ENCODE assay signal across 1 cellular context in the genomic region with DNA sequence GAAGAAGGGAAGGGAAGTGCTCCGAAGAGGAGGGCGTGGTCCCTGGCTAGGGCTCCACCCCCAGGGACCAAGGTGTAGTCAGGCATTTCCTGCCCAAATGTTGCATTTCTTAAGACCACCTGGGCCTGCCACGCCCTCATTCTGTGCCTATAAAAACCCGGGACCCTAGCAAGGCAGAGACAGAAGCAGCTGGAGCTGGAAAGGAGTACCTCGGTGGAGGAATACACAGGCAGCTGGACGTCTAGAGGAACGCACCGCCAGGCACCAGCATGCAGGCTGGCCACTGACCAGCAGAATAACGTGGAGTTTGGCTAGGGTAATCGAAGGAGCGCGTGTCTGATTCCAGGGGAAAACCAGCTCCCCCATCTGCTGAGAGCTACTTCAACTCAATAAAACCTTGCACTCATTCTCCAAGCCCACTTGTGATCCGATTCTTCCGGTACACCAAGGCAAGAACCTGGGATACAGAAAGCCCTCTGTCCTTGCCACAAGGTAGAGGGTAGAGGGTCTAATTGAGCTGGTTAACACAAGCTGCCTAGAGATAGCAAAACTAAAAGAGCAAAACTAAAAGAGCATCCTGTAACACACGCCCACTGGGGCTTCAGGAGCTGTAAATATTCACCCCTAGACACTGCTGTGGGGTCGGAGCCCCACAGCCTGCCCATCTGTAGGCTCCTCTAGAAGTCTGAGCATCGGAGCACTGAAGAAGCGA.
TF ChIP-seq lines count a peak whose summit lies in the region.

No MANE protein-coding gene starts in this region.

TF ChIP-seq in HepG2, 621 proteins besides CTCF, POLR2A, EP300 and RAD21 (continued from another document and continues in another):
- TF ChIP-seq, protein P1, sequence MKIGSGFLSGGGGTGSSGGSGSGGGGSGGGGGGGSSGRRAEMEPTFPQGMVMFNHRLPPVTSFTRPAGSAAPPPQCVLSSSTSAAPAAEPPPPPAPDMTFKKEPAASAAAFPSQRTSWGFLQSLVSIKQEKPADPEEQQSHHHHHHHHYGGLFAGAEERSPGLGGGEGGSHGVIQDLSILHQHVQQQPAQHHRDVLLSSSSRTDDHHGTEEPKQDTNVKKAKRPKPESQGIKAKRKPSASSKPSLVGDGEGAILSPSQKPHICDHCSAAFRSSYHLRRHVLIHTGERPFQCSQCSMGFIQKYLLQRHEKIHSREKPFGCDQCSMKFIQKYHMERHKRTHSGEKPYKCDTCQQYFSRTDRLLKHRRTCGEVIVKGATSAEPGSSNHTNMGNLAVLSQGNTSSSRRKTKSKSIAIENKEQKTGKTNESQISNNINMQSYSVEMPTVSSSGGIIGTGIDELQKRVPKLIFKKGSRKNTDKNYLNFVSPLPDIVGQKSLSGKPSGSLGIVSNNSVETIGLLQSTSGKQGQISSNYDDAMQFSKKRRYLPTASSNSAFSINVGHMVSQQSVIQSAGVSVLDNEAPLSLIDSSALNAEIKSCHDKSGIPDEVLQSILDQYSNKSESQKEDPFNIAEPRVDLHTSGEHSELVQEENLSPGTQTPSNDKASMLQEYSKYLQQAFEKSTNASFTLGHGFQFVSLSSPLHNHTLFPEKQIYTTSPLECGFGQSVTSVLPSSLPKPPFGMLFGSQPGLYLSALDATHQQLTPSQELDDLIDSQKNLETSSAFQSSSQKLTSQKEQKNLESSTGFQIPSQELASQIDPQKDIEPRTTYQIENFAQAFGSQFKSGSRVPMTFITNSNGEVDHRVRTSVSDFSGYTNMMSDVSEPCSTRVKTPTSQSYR (CRISPR knock-in tag; IDR thresholded peaks at IDR 0.05; ENCODE audit: borderline replicate concordance): peak; percentile 24; the same call in 1 of the 2 replicates
- TF ChIP-seq CHCHD3 (CRISPR knock-in tag; IDR thresholded peaks at IDR 0.05) (no peak), MBD4 (IDR thresholded peaks at IDR 0.05; ENCODE audit: borderline replicate concordance, low read length) (no peak), DPF2 (CRISPR knock-in tag; IDR thresholded peaks at IDR 0.05; ENCODE audit: borderline replicate concordance, low read depth) (no peak), MBNL3 (CRISPR knock-in tag; conservative IDR thresholded peaks at IDR 0.05) (no peak), ZNF350 (CRISPR knock-in tag; IDR thresholded peaks at IDR 0.05; ENCODE audit: borderline replicate concordance, low read depth) (peak; percentile 86), IKZF1 (IDR thresholded peaks at IDR 0.05) (no peak), HCFC1 (IDR thresholded peaks at IDR 0.05; ENCODE audit: low read depth, low read length) (no peak), NBN (conservative IDR thresholded peaks at IDR 0.05) (no peak), NFE2L1 (CRISPR knock-in tag; IDR thresholded peaks at IDR 0.05; ENCODE audit: borderline replicate concordance) (peak; percentile 26; the same call in 1 of the 2 replicates), HIVEP1 (CRISPR knock-in tag; IDR thresholded peaks at IDR 0.05) (peak; percentile 72), ZNF790 (CRISPR knock-in tag; IDR thresholded peaks at IDR 0.05; ENCODE audit: borderline replicate concordance) (0 out of 2 replicates have a peak, but pooled peaks have one; percentile 54), KAT7 (CRISPR knock-in tag; IDR thresholded peaks at IDR 0.05; ENCODE audit: borderline replicate concordance) (peak; percentile 77; the same call in 1 of the 2 replicates), ISX (CRISPR knock-in tag; conservative IDR thresholded peaks at IDR 0.05) (no peak), SMAD3 (CRISPR knock-in tag; IDR thresholded peaks at IDR 0.05) (no peak; the same call in 1 of the 2 replicates), TOPORS (CRISPR knock-in tag; IDR thresholded peaks at IDR 0.05) (peak; percentile 78), MED13 (CRISPR knock-in tag; IDR thresholded peaks at IDR 0.05) (no peak), ZNF543 (CRISPR knock-in tag; IDR thresholded peaks at IDR 0.05) (peak; percentile 1; the same call in 1 of the 2 replicates), ZNF788 (CRISPR knock-in tag; IDR thresholded peaks at IDR 0.05; ENCODE audit: borderline replicate concordance) (peak; percentile 67; the same call in 1 of the 2 replicates), FOXK2 (IDR thresholded peaks at IDR 0.05) (no peak), ZNF121 (CRISPR knock-in tag; IDR thresholded peaks at IDR 0.05) (no peak), ZNF883 (CRISPR knock-in tag; IDR thresholded peaks at IDR 0.05; ENCODE audit: not compliant biosample characterization) (peak; percentile 93), SAFB2 (CRISPR knock-in tag; IDR thresholded peaks at IDR 0.05; ENCODE audit: borderline replicate concordance, low read depth) (no peak), KDM2A (CRISPR knock-in tag; IDR thresholded peaks at IDR 0.05; ENCODE audit: borderline replicate concordance, low read depth) (peak; percentile 69; the same call in 1 of the 2 replicates), ZNF224 (CRISPR knock-in tag; IDR thresholded peaks at IDR 0.05) (0 out of 2 replicates have a peak, but pooled peaks have one; percentile 69), ATM (IDR thresholded peaks at IDR 0.05; ENCODE audit: borderline replicate concordance) (no peak), RCOR2 (CRISPR knock-in tag; IDR thresholded peaks at IDR 0.05) (no peak; the same call in 1 of the 2 replicates), MTA3 (CRISPR knock-in tag; IDR thresholded peaks at IDR 0.05) (no peak), ZNF383 (CRISPR knock-in tag; IDR thresholded peaks at IDR 0.05; ENCODE audit: borderline replicate concordance) (no peak), ZNF703 (CRISPR knock-in tag; IDR thresholded peaks at IDR 0.05; ENCODE audit: borderline replicate concordance) (no peak), SP4 (CRISPR knock-in tag; IDR thresholded peaks at IDR 0.05) (peak; percentile 82; the same call in 1 of the 2 replicates), RELA (CRISPR knock-in tag; IDR thresholded peaks at IDR 0.05) (0 out of 2 replicates have a peak, but pooled peaks have one; percentile 68), ZNF720 (CRISPR knock-in tag; IDR thresholded peaks at IDR 0.05) (0 out of 2 replicates have a peak, but pooled peaks have one; percentile 45)
- TF ChIP-seq, protein P2, sequence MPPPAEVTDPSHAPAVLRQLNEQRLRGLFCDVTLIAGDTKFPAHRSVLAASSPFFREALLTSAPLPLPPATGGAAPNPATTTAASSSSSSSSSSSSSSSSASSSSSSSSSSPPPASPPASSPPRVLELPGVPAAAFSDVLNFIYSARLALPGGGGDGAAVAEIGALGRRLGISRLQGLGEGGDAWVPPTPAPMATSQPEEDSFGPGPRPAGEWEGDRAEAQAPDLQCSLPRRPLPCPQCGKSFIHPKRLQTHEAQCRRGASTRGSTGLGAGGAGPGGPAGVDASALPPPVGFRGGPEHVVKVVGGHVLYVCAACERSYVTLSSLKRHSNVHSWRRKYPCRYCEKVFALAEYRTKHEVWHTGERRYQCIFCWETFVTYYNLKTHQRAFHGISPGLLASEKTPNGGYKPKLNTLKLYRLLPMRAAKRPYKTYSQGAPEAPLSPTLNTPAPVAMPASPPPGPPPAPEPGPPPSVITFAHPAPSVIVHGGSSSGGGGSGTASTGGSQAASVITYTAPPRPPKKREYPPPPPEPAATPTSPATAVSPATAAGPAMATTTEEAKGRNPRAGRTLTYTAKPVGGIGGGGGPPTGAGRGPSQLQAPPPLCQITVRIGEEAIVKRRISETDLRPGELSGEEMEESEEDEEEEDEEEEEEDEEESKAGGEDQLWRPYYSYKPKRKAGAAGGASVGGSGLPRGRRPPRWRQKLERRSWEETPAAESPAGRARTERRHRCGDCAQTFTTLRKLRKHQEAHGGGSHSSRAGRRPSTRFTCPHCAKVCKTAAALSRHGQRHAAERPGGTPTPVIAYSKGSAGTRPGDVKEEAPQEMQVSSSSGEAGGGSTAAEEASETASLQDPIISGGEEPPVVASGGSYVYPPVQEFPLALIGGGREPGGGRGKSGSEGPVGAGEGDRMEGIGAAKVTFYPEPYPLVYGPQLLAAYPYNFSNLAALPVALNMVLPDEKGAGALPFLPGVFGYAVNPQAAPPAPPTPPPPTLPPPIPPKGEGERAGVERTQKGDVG (CRISPR knock-in tag; IDR thresholded peaks at IDR 0.05; ENCODE audit: borderline replicate concordance): no peak; the same call in 1 of the 2 replicates
- TF ChIP-seq, protein P3, sequence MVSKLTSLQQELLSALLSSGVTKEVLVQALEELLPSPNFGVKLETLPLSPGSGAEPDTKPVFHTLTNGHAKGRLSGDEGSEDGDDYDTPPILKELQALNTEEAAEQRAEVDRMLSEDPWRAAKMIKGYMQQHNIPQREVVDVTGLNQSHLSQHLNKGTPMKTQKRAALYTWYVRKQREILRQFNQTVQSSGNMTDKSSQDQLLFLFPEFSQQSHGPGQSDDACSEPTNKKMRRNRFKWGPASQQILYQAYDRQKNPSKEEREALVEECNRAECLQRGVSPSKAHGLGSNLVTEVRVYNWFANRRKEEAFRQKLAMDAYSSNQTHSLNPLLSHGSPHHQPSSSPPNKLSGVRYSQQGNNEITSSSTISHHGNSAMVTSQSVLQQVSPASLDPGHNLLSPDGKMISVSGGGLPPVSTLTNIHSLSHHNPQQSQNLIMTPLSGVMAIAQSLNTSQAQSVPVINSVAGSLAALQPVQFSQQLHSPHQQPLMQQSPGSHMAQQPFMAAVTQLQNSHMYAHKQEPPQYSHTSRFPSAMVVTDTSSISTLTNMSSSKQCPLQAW (CRISPR knock-in tag; IDR thresholded peaks at IDR 0.05): 0 out of 2 replicates have a peak, but pooled peaks have one; percentile 52
- TF ChIP-seq, protein P4, sequence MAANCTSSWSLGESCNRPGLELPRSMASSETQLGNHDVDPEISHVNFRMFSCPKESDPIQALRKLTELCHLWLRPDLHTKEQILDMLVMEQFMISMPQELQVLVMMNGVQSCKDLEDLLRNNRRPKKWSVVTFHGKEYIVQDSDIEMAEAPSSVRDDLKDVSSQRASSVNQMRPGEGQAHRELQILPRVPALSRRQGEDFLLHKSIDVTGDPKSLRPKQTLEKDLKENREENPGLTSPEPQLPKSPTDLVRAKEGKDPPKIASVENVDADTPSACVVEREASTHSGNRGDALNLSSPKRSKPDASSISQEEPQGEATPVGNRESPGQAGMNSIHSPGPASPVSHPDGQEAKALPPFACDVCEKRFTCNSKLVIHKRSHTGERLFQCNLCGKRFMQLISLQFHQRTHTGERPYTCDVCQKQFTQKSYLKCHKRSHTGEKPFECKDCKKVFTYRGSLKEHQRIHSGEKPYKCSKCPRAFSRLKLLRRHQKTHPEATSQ (CRISPR knock-in tag; IDR thresholded peaks at IDR 0.05; ENCODE audit: borderline replicate concordance): no peak
- TF ChIP-seq, protein P5, sequence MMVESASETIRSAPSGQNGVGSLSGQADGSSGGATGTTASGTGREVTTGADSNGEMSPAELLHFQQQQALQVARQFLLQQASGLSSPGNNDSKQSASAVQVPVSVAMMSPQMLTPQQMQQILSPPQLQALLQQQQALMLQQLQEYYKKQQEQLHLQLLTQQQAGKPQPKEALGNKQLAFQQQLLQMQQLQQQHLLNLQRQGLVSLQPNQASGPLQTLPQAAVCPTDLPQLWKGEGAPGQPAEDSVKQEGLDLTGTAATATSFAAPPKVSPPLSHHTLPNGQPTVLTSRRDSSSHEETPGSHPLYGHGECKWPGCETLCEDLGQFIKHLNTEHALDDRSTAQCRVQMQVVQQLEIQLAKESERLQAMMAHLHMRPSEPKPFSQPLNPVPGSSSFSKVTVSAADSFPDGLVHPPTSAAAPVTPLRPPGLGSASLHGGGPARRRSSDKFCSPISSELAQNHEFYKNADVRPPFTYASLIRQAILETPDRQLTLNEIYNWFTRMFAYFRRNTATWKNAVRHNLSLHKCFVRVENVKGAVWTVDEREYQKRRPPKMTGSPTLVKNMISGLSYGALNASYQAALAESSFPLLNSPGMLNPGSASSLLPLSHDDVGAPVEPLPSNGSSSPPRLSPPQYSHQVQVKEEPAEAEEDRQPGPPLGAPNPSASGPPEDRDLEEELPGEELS (CRISPR knock-in tag; IDR thresholded peaks at IDR 0.05): peak; percentile 29; the same call in 1 of the 2 replicates
- TF ChIP-seq, protein P6, sequence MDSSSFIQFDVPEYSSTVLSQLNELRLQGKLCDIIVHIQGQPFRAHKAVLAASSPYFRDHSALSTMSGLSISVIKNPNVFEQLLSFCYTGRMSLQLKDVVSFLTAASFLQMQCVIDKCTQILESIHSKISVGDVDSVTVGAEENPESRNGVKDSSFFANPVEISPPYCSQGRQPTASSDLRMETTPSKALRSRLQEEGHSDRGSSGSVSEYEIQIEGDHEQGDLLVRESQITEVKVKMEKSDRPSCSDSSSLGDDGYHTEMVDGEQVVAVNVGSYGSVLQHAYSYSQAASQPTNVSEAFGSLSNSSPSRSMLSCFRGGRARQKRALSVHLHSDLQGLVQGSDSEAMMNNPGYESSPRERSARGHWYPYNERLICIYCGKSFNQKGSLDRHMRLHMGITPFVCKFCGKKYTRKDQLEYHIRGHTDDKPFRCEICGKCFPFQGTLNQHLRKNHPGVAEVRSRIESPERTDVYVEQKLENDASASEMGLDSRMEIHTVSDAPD (CRISPR knock-in tag; IDR thresholded peaks at IDR 0.05): 0 out of 2 replicates have a peak, but pooled peaks have one; percentile 37
- TF ChIP-seq, protein P7, sequence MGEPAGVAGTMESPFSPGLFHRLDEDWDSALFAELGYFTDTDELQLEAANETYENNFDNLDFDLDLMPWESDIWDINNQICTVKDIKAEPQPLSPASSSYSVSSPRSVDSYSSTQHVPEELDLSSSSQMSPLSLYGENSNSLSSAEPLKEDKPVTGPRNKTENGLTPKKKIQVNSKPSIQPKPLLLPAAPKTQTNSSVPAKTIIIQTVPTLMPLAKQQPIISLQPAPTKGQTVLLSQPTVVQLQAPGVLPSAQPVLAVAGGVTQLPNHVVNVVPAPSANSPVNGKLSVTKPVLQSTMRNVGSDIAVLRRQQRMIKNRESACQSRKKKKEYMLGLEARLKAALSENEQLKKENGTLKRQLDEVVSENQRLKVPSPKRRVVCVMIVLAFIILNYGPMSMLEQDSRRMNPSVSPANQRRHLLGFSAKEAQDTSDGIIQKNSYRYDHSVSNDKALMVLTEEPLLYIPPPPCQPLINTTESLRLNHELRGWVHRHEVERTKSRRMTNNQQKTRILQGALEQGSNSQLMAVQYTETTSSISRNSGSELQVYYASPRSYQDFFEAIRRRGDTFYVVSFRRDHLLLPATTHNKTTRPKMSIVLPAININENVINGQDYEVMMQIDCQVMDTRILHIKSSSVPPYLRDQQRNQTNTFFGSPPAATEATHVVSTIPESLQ (CRISPR knock-in tag; conservative IDR thresholded peaks at IDR 0.05): no peak
- TF ChIP-seq, protein P8, sequence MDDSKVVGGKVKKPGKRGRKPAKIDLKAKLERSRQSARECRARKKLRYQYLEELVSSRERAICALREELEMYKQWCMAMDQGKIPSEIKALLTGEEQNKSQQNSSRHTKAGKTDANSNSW (CRISPR knock-in tag; IDR thresholded peaks at IDR 0.05; ENCODE audit: borderline replicate concordance): no peak; the same call in 1 of the 2 replicates
- TF ChIP-seq, protein P9, sequence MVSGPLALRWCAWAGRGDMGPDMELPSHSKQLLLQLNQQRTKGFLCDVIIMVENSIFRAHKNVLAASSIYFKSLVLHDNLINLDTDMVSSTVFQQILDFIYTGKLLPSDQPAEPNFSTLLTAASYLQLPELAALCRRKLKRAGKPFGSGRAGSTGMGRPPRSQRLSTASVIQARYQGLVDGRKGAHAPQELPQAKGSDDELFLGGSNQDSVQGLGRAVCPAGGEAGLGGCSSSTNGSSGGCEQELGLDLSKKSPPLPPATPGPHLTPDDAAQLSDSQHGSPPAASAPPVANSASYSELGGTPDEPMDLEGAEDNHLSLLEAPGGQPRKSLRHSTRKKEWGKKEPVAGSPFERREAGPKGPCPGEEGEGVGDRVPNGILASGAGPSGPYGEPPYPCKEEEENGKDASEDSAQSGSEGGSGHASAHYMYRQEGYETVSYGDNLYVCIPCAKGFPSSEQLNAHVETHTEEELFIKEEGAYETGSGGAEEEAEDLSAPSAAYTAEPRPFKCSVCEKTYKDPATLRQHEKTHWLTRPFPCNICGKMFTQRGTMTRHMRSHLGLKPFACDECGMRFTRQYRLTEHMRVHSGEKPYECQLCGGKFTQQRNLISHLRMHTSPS (CRISPR knock-in tag; IDR thresholded peaks at IDR 0.05; ENCODE audit: low read depth): 0 out of 2 replicates have a peak, but pooled peaks have one; percentile 48
